In the genomic region with DNA sequence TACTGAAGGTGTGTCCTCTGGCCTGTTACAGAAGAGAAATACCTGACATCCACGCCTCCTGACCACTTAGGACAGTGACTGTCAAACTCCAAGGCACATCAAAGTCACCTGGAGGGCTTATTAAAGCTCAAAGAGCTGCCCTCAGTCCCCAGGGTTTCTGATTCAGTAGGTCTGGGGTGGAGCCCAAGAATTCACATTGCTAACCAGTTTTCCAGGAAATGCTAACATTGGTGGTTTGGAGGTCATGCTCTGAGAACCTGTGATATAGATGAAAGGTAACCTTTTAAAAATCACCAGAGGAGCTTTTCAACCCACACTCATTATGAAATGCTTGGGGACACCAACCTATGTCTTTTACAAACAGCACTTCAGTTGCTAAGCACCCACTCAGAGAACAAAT, we compare ENCODE assay signal across 25 cellular contexts.
DNase-seq lines count a peak whose midpoint lies in the region; ATAC-seq and TF ChIP-seq lines count a peak whose summit lies in the region.
"Had no signal": no experiment of that assay in that cellular context is flagged by ENCODE, and none has a peak within 500 bp of the region (broad histone marks: within the 10 kb centered on the region; RNA-seq: fewer than 3 reads in every experiment).

No MANE protein-coding gene starts in this region.

- H3K36me3 Mint-ChIP-seq in activated naive CD8-positive, alpha-beta T cell treated with anti-CD3 and anti-CD28 coated beads, Interleukin-2, amount 10 ng/mL, durations not matched to agents 7 days and 5 days: no peaks in the 10 kb centered on the region
- H3K36me3 Mint-ChIP-seq in activated naive CD8-positive, alpha-beta T cell treated with anti-CD3 and anti-CD28 coated beads for 36 hours: no peaks in the 10 kb centered on the region
- H3K36me3 Mint-ChIP-seq: mesothelial cell of epicardium; natural killer cell; stimulated activated effector memory CD8-positive, alpha-beta T cell treated with anti-CD3 and anti-CD28 coated beads, Interleukin-12 subunit alpha, Interleukin-12 subunit beta, amount 100 ng/mL, for 72 hours had no signal

- H3K9me3 ChIP-seq in PC-3 (ENCODE audit: low read length): no peaks in the 10 kb centered on the region
- H3K9me3 ChIP-seq: esophagus muscularis mucosa, gastroesophageal sphincter, pancreas, tibial artery had no signal

- no peaks in the 10 kb centered on the region for H3K9me3 Mint-ChIP-seq in activated naive CD8-positive, alpha-beta T cell treated with anti-CD3 and anti-CD28 coated beads, Interleukin-2, amount 10 ng/mL, durations not matched to agents 7 days and 5 days
- H3K9me3 Mint-ChIP-seq in activated naive CD8-positive, alpha-beta T cell treated with anti-CD3 and anti-CD28 coated beads for 36 hours: no peaks in the 10 kb centered on the region
- no peaks in the 10 kb centered on the region for H3K9me3 Mint-ChIP-seq in stimulated activated naive CD8-positive, alpha-beta T cell treated with anti-CD3 and anti-CD28 coated beads, Interleukin-15, amount 100 ng/mL, for 72 hours
- H3K9me3 Mint-ChIP-seq: mesothelial cell of epicardium, natural killer cell had no signal

- H3K4me2 ChIP-seq in PC-3 (ENCODE audit: low read length): peak overlapping the region; percentile 64

- POLR2A ChIA-PET in activated naive CD8-positive, alpha-beta T cell treated with anti-CD3 and anti-CD28 coated beads, Interleukin-2, amount 10 ng/mL, durations not matched to agents 7 days and 5 days (lab: Charles Lee): no interaction called here
- POLR2A ChIA-PET in PC-3 (lab: Charles Lee; ENCODE audit: unreplicated experiment): no interaction called here

- peak overlapping the region; percentile 60 for H3K9ac ChIP-seq in PC-3 (ENCODE audit: low read length)

- peaks cover 8% of the 10 kb centered on the region for H3K27me3 Mint-ChIP-seq in activated naive CD8-positive, alpha-beta T cell treated with anti-CD3 and anti-CD28 coated beads, Interleukin-2, amount 10 ng/mL, durations not matched to agents 7 days and 5 days
- H3K27me3 Mint-ChIP-seq in activated naive CD8-positive, alpha-beta T cell treated with anti-CD3 and anti-CD28 coated beads for 36 hours: peaks cover 10% of the 10 kb centered on the region
- peaks cover 19% of the 10 kb centered on the region for H3K27me3 Mint-ChIP-seq in stimulated activated naive CD8-positive, alpha-beta T cell treated with anti-CD3 and anti-CD28 coated beads, Interleukin-15, amount 100 ng/mL, for 72 hours

- intact Hi-C loops in PC-3 (cut with micrococcal nuclease): loop anchor here (5.0 to 10.0 kb wide), 4 partner anchors 53 to 434 kb away; no protein-coding TSS in a partner anchor

- H3K4me3 ChIP-seq in PC-3 (ENCODE audit: low read length): peak overlapping the region; percentile 19; the same call in 1 of the 2 replicates
- no peak overlapping the region for H3K4me3 ChIP-seq in epithelial cell of esophagus (ENCODE audit: low read length)
- H3K4me3 ChIP-seq: esophagus muscularis mucosa, gastroesophageal sphincter, pancreas, tibial artery had no signal

- peaks cover 6% of the 10 kb centered on the region for H3K4me1 Mint-ChIP-seq in activated naive CD8-positive, alpha-beta T cell treated with anti-CD3 and anti-CD28 coated beads, Interleukin-2, amount 10 ng/mL, durations not matched to agents 7 days and 5 days
- H3K4me1 Mint-ChIP-seq in activated naive CD8-positive, alpha-beta T cell treated with anti-CD3 and anti-CD28 coated beads for 36 hours: no peaks in the 10 kb centered on the region
- H3K4me1 Mint-ChIP-seq in stimulated activated naive CD8-positive, alpha-beta T cell treated with anti-CD3 and anti-CD28 coated beads, Interleukin-15, amount 100 ng/mL, for 72 hours: peaks cover 6% of the 10 kb centered on the region
- H3K4me1 Mint-ChIP-seq: mesothelial cell of epicardium; natural killer cell; stimulated activated effector memory CD8-positive, alpha-beta T cell treated with anti-CD3 and anti-CD28 coated beads, Interleukin-12 subunit alpha, Interleukin-12 subunit beta, amount 100 ng/mL, for 72 hours had no signal

- H3K9me2 ChIP-seq in PC-3 (replicated peaks; ENCODE audit: low read length): no peaks in the 10 kb centered on the region

- peaks cover 7% of the 10 kb centered on the region for H3F3A ChIP-seq in PC-3 (ENCODE audit: low read length, unreplicated experiment)

- TF ChIP-seq CTCF in PC-3 (conservative IDR thresholded peaks at IDR 0.05; ENCODE audit: low read depth, low read length) (no peak), epithelial cell of esophagus (IDR thresholded peaks at IDR 0.05; ENCODE audit: insufficient read depth, low read depth, low read length, missing control alignments) (no peak)

- H3K27me3 ChIP-seq in PC-3 (ENCODE audit: low read length): no peaks in the 10 kb centered on the region
- H3K27me3 ChIP-seq: esophagus muscularis mucosa, gastroesophageal sphincter, pancreas, tibial artery had no signal

- CTCF ChIA-PET in PC-3 (lab: Charles Lee): interaction anchor here (0.6 kb wide), 1 partner anchor 288 kb away, joined by 3 read pairs; no protein-coding TSS in a partner anchor

- no peak overlapping the region for H2AFZ ChIP-seq in PC-3 (ENCODE audit: low read length)

- H3K4me1 ChIP-seq in PC-3 (ENCODE audit: insufficient read depth, low read length): peaks cover 59% of the 10 kb centered on the region

- no peaks in the 10 kb centered on the region for H4K20me1 ChIP-seq in PC-3 (ENCODE audit: low read length)

- ATAC-seq in activated naive CD8-positive, alpha-beta T cell treated with anti-CD3 and anti-CD28 coated beads, Interleukin-2, amount 10 ng/mL, durations not matched to agents 7 days and 5 days (ENCODE audit: low read depth): peak; percentile 33
- peak; percentile 37 for ATAC-seq in PC-3
- peak; percentile 43 for ATAC-seq in stimulated activated naive CD8-positive, alpha-beta T cell treated with anti-CD3 and anti-CD28 coated beads, Interleukin-15, amount 100 ng/mL, for 72 hours
- no peak for ATAC-seq in HG03520 (IDR thresholded peaks at IDR 0.05; ENCODE audit: unreplicated experiment)
- ATAC-seq: gastroesophageal sphincter, left colon, natural killer cell, sciatic nerve had no signal

- H3K27ac Mint-ChIP-seq in activated naive CD8-positive, alpha-beta T cell treated with anti-CD3 and anti-CD28 coated beads, Interleukin-2, amount 10 ng/mL, durations not matched to agents 7 days and 5 days: no peak overlapping the region
- no peak overlapping the region for H3K27ac Mint-ChIP-seq in activated naive CD8-positive, alpha-beta T cell treated with anti-CD3 and anti-CD28 coated beads for 36 hours
- H3K27ac Mint-ChIP-seq in stimulated activated naive CD8-positive, alpha-beta T cell treated with anti-CD3 and anti-CD28 coated beads, Interleukin-15, amount 100 ng/mL, for 72 hours: no peak overlapping the region
- H3K27ac Mint-ChIP-seq: mesothelial cell of epicardium; natural killer cell; stimulated activated effector memory CD8-positive, alpha-beta T cell treated with anti-CD3 and anti-CD28 coated beads, Interleukin-12 subunit alpha, Interleukin-12 subunit beta, amount 100 ng/mL, for 72 hours had no signal

- no peak for DNase-seq in activated naive CD8-positive, alpha-beta T cell treated with anti-CD3 and anti-CD28 coated beads, Interleukin-2, amount 10 ng/mL, durations not matched to agents 7 days and 5 days
- DNase-seq in activated naive CD8-positive, alpha-beta T cell treated with anti-CD3 and anti-CD28 coated beads for 36 hours: no peak
- DNase-seq in PC-3 (peak; percentile 95), epithelial cell of esophagus (ENCODE audit: low read depth) (peak; percentile 42), cerebellum (ENCODE audit: low spot score) (no peak)
- no peak for DNase-seq in stimulated activated naive CD8-positive, alpha-beta T cell treated with anti-CD3 and anti-CD28 coated beads, Interleukin-15, amount 100 ng/mL, for 72 hours
- no peak for DNase-seq in activated effector memory CD4-positive, alpha-beta T cell treated with anti-CD3 and anti-CD28 coated beads, Interleukin-2, amount 50 U/mL, for 16 hours
- DNase-seq: activated gamma-delta T cell; cerebellar nuclear complex; DND-41; effector CD4-positive, alpha-beta T cell; Karpas-422; left colon; natural killer cell; NCI-H748 treated with DMSO at 0.1 percent for 48 hours; pancreas; tibial artery had no signal

- no peaks in the 10 kb centered on the region for H3K79me2 ChIP-seq in PC-3 (ENCODE audit: low read length)

- no peaks in the 10 kb centered on the region for H3K36me3 ChIP-seq in PC-3 (ENCODE audit: low read depth, low read length)
- H3K36me3 ChIP-seq: esophagus muscularis mucosa, gastroesophageal sphincter, pancreas, tibial artery had no signal

- BruUV-seq in PC-3 (replicated peaks; lab: Mats Ljungman, UMichigan): no TSS peak

- no peak overlapping the region for H3K4me3 Mint-ChIP-seq in activated naive CD8-positive, alpha-beta T cell treated with anti-CD3 and anti-CD28 coated beads, Interleukin-2, amount 10 ng/mL, durations not matched to agents 7 days and 5 days
- H3K4me3 Mint-ChIP-seq in activated naive CD8-positive, alpha-beta T cell treated with anti-CD3 and anti-CD28 coated beads for 36 hours: no peak overlapping the region
- no peak overlapping the region for H3K4me3 Mint-ChIP-seq in stimulated activated naive CD8-positive, alpha-beta T cell treated with anti-CD3 and anti-CD28 coated beads, Interleukin-15, amount 100 ng/mL, for 72 hours
- H3K4me3 Mint-ChIP-seq: mesothelial cell of epicardium; natural killer cell; stimulated activated effector memory CD8-positive, alpha-beta T cell treated with anti-CD3 and anti-CD28 coated beads, Interleukin-12 subunit alpha, Interleukin-12 subunit beta, amount 100 ng/mL, for 72 hours had no signal

- peak overlapping the region; percentile 91 for H3K27ac ChIP-seq in PC-3 (ENCODE audit: low read length)
- H3K27ac ChIP-seq: C4-2B, esophagus muscularis mucosa, gastroesophageal sphincter, pancreas, tibial artery, VCaP had no signal

Comparison
In these comparisons a context has a peak if more than half of its experiments do, and no peak if none do; other contexts are left out.
1. DNase-seq: peak in PC-3 (single experiment) and epithelial cell of esophagus (single experiment); none in activated naive CD8-positive, alpha-beta T cell treated with anti-CD3 and anti-CD28 coated beads, Interleukin-2, amount 10 ng/mL, durations not matched to agents 7 days and 5 days (single experiment), activated naive CD8-positive, alpha-beta T cell treated with anti-CD3 and anti-CD28 coated beads for 36 hours (single experiment), stimulated activated naive CD8-positive, alpha-beta T cell treated with anti-CD3 and anti-CD28 coated beads, Interleukin-15, amount 100 ng/mL, for 72 hours (0 of 2), cerebellum (single experiment) and activated effector memory CD4-positive, alpha-beta T cell treated with anti-CD3 and anti-CD28 coated beads, Interleukin-2, amount 50 U/mL, for 16 hours (single experiment).